In genomic region chr7:51062222-51062987, GRCh38 we compare ENCODE assay signal across 18 cellular contexts.
DNase-seq lines count a peak whose midpoint lies in the region; ATAC-seq and TF ChIP-seq lines count a peak whose summit lies in the region.
"Had no signal": no experiment of that assay in that cellular context is flagged by ENCODE, and none has a peak within 500 bp of the region (broad histone marks: within the 10 kb centered on the region; RNA-seq: fewer than 3 reads in every experiment).

No MANE protein-coding gene starts in this region.

- H3K27ac Mint-ChIP-seq in stimulated activated naive B cell treated with anti-CD40 and anti-IgM and Interleukin-4, amounts not matched to agents 10 μg/mL and 1 μg/mL and 100 μg/mL, for 72 hours = no peak overlapping the region
- H3K27ac Mint-ChIP-seq: activated T-cell treated with anti-CD3 and anti-CD28 coated beads, Interleukin-2, amount 50 U/mL, for 72 hours had no signal

- H3K36me3 Mint-ChIP-seq in stimulated activated naive B cell treated with anti-CD40 and anti-IgM and Interleukin-4, amounts not matched to agents 10 μg/mL and 1 μg/mL and 100 μg/mL, for 72 hours = no peaks in the 10 kb centered on the region
- H3K36me3 Mint-ChIP-seq: CD8-positive, alpha-beta memory T cell had no signal

- no peaks in the 10 kb centered on the region for H3K27me3 ChIP-seq in left lung
- H3K27me3 ChIP-seq: gastroesophageal sphincter, SJCRH30 had no signal

- intact Hi-C loops in left lung (cut with DNase I) = no loop called here

- H3K36me3 ChIP-seq in left lung = no peaks in the 10 kb centered on the region
- H3K36me3 ChIP-seq: SJCRH30 had no signal

- H3K27ac ChIP-seq in left lung (no peak overlapping the region), substantia nigra (ENCODE audit: low read depth, low read length, poor library complexity, severe bottlenecking) (peak overlapping the region; percentile 66)
- H3K27ac ChIP-seq: A549, gastroesophageal sphincter, parathyroid adenoma, SJCRH30 had no signal

- peak; percentile 94 for ATAC-seq in left lung
- no peak for ATAC-seq in stimulated activated naive B cell treated with anti-CD40 and anti-IgM and Interleukin-4, amounts not matched to agents 10 μg/mL and 1 μg/mL and 100 μg/mL, for 72 hours (replicated peaks)
- ATAC-seq: A549; activated T-cell treated with anti-CD3 and anti-CD28 coated beads, Interleukin-2, amount 50 U/mL, for 72 hours; gastroesophageal sphincter had no signal

- no peak for TF ChIP-seq CTCF in left lung (IDR thresholded peaks at IDR 0.05)

- H3K27me3 Mint-ChIP-seq in stimulated activated naive B cell treated with anti-CD40 and anti-IgM and Interleukin-4, amounts not matched to agents 10 μg/mL and 1 μg/mL and 100 μg/mL, for 72 hours = no peaks in the 10 kb centered on the region
- H3K27me3 Mint-ChIP-seq: central memory CD8-positive, alpha-beta T cell had no signal

- H3K4me3 ChIP-seq in left lung = no peak overlapping the region
- H3K4me3 ChIP-seq: A549, gastroesophageal sphincter, SJCRH30 had no signal

- peaks cover under 1 to 3% of the 10 kb centered on the region in 2 donors for H3K4me1 ChIP-seq in left lung
- H3K4me1 ChIP-seq: parathyroid adenoma, SJCRH30 had no signal

- no peaks in the 10 kb centered on the region for H3K9me3 ChIP-seq in left lung
- H3K9me3 ChIP-seq: A549, gastroesophageal sphincter, SJCRH30 had no signal

- H3K4me1 Mint-ChIP-seq in stimulated activated naive B cell treated with anti-CD40 and anti-IgM and Interleukin-4, amounts not matched to agents 10 μg/mL and 1 μg/mL and 100 μg/mL, for 72 hours = peaks cover 0 to 1% of the 10 kb centered on the region in 2 donors
- H3K4me1 Mint-ChIP-seq: CD8-positive, alpha-beta memory T cell; central memory CD8-positive, alpha-beta T cell had no signal

- no peak overlapping the region for H3K4me3 Mint-ChIP-seq in stimulated activated naive B cell treated with anti-CD40 and anti-IgM and Interleukin-4, amounts not matched to agents 10 μg/mL and 1 μg/mL and 100 μg/mL, for 72 hours
- H3K4me3 Mint-ChIP-seq: activated T-cell treated with anti-CD3 and anti-CD28 coated beads, Interleukin-2, amount 50 U/mL, for 72 hours; CD8-positive, alpha-beta memory T cell; central memory CD8-positive, alpha-beta T cell had no signal

- DNase-seq in NCI-H524 (lab: John Stamatoyannopoulos, UW) = peak; percentile 0 to 43
- DNase-seq in NCI-H524 treated with DMSO at 0.1 percent for 48 hours (lab: John Stamatoyannopoulos, UW) = no peak
- peak; percentile 3 for DNase-seq in NCI-H774 (lab: John Stamatoyannopoulos, UW)
- peak in 1 of 2 donors; percentile 74 for DNase-seq in left lung
- DNase-seq in substantia nigra (lab: John Stamatoyannopoulos, UW) = peak in 20 of 49 donors; percentile 5 to 55 (median 30)
- DNase-seq in T1000 (lab: John Stamatoyannopoulos, UW) = no peak
- no peak for DNase-seq in NCI-H1436 (lab: John Stamatoyannopoulos, UW)
- no peak for DNase-seq in stimulated activated naive B cell treated with anti-CD40 and anti-IgM and Interleukin-4, amounts not matched to agents 10 μg/mL and 1 μg/mL and 100 μg/mL, for 72 hours
- DNase-seq: activated CD4-positive, alpha-beta T cell treated with anti-CD3 and anti-CD28 coated beads, Interleukin-2, amount 50 U/mL, for 4 hours; activated T-cell treated with anti-CD3 and anti-CD28 coated beads, Interleukin-2, amount 50 U/mL, for 72 hours; CD8-positive, alpha-beta memory T cell; NCI-H1930; stimulated activated CD4-positive, alpha-beta T cell treated with anti-CD3 and anti-CD28 coated beads, Interleukin-15, amount 100 ng/mL, for 24 hours had no signal

- H3K9me3 Mint-ChIP-seq in stimulated activated naive B cell treated with anti-CD40 and anti-IgM and Interleukin-4, amounts not matched to agents 10 μg/mL and 1 μg/mL and 100 μg/mL, for 72 hours = no peaks in the 10 kb centered on the region
- H3K9me3 Mint-ChIP-seq: activated T-cell treated with anti-CD3 and anti-CD28 coated beads, Interleukin-2, amount 50 U/mL, for 72 hours; CD8-positive, alpha-beta memory T cell; central memory CD8-positive, alpha-beta T cell had no signal

Comparison
In these comparisons a context has a peak if more than half of its experiments do, and no peak if none do; other contexts are left out.
1. DNase-seq: peak in NCI-H524 (2 of 2) and NCI-H774 (single experiment); none in NCI-H524 treated with DMSO at 0.1 percent for 48 hours (single experiment), T1000 (single experiment), NCI-H1436 (single experiment) and stimulated activated naive B cell treated with anti-CD40 and anti-IgM and Interleukin-4, amounts not matched to agents 10 μg/mL and 1 μg/mL and 100 μg/mL, for 72 hours (single experiment).